In genomic region chrX:31546130-31546529, GRCh38 we compare ENCODE assay signal across 13 cellular contexts.
DNase-seq lines count a peak whose midpoint lies in the region; ATAC-seq and TF ChIP-seq lines count a peak whose summit lies in the region.
"Had no signal": no experiment of that assay in that cellular context is flagged by ENCODE, and none has a peak within 500 bp of the region (broad histone marks: within the 10 kb centered on the region; RNA-seq: fewer than 3 reads in every experiment).

No MANE protein-coding gene starts in this region.

- H3K4me2 ChIP-seq in GM23248 (ENCODE audit: unreplicated experiment) (peak overlapping the region; percentile 48), smooth muscle cell (peak overlapping the region; percentile 43)

- peak; percentile 89 for DNase-seq in GM23248
- DNase-seq in RWPE1 (ENCODE audit: low spot score) = peak; percentile 59
- DNase-seq in fibroblast of mammary gland (ENCODE audit: low read depth) = peak; percentile 84
- no peak for DNase-seq in smooth muscle cell (lab: John Stamatoyannopoulos, UW; ENCODE audit: unreplicated experiment)
- DNase-seq in NCI-H69 (lab: John Stamatoyannopoulos, UW) = no peak
- DNase-seq: DMS79; naive thymus-derived CD4-positive, alpha-beta T cell; stimulated activated CD4-positive, alpha-beta T cell treated with anti-CD3 and anti-CD28 coated beads, Interleukin-15, amount 100 ng/mL, for 24 hours; stimulated activated naive CD8-positive, alpha-beta T cell treated with anti-CD3 and anti-CD28 coated beads, Interleukin-15, amount 100 ng/mL, for 72 hours; SW 1271 had no signal

- H3K36me3 ChIP-seq in GM23248 (ENCODE audit: low read depth) (no peaks in the 10 kb centered on the region), smooth muscle cell (ENCODE audit: low read depth) (no peaks in the 10 kb centered on the region)

- CTCF ChIA-PET in RWPE1 (lab: Yijun Ruan, JAX) = interaction anchor here (0.7 kb wide), 1 partner anchor 1571 kb away, joined by 3 read pairs; no protein-coding TSS in a partner anchor

- H3K9ac ChIP-seq in GM23248 = peak overlapping the region; percentile 28; the same call in 1 of the 2 replicates
- H3K9ac ChIP-seq in smooth muscle cell (ENCODE audit: low read depth) = no peak overlapping the region

- H3K27ac ChIP-seq in GM23248 = peak overlapping the region; percentile 77
- H3K27ac ChIP-seq in RWPE1 = no peak overlapping the region
- peak overlapping the region; percentile 84 for H3K27ac ChIP-seq in smooth muscle cell (ENCODE audit: low read depth)

- H2AFZ ChIP-seq in GM23248 (peak overlapping the region; percentile 66), smooth muscle cell (ENCODE audit: low read depth) (no peak overlapping the region)

- no peak for ATAC-seq in HG02938 (IDR thresholded peaks at IDR 0.05; ENCODE audit: unreplicated experiment)
- ATAC-seq in HG02642 (IDR thresholded peaks at IDR 0.05; ENCODE audit: poor library complexity, unreplicated experiment) = no peak
- no peak for ATAC-seq in HG02870 (IDR thresholded peaks at IDR 0.05; ENCODE audit: unreplicated experiment)
- ATAC-seq: naive thymus-derived CD4-positive, alpha-beta T cell; stimulated activated naive CD8-positive, alpha-beta T cell treated with anti-CD3 and anti-CD28 coated beads, Interleukin-15, amount 100 ng/mL, for 72 hours had no signal

- in situ Hi-C loops in GM23248 (cut with MboI) = no loop called here

- H3F3A ChIP-seq in GM23248 (ENCODE audit: insufficient read depth) (peaks cover 21% of the 10 kb centered on the region), smooth muscle cell (ENCODE audit: low read depth) (no peaks in the 10 kb centered on the region)

- POLR2A ChIA-PET in RWPE1 (lab: Yijun Ruan, JAX; ENCODE audit: low non-redundant PET) = no interaction called here

- H3K4me1 ChIP-seq in GM23248 (ENCODE audit: insufficient read depth) = peaks cover 26% of the 10 kb centered on the region
- no peaks in the 10 kb centered on the region for H3K4me1 ChIP-seq in smooth muscle cell (ENCODE audit: low read depth)

- H3K27me3 ChIP-seq in GM23248 (replicated peaks; ENCODE audit: insufficient read depth) = no peaks in the 10 kb centered on the region
- no peaks in the 10 kb centered on the region for H3K27me3 ChIP-seq in smooth muscle cell (ENCODE audit: low read depth)

- H3K4me3 ChIP-seq in GM23248 = peak overlapping the region; percentile 34
- H3K4me3 ChIP-seq in fibroblast of mammary gland (ENCODE audit: control insufficient read depth, low read depth, low read length) = no peak overlapping the region
- H3K4me3 ChIP-seq in smooth muscle cell = no peak overlapping the region

- 25 to 41% methylated on average over 2 to 3 of the region's 3 CpGs for WGBS in GM23248 (ENCODE audit: low coverage in 1 of 2, low lambda C conversion rate in 2 of 2, missing lambda C conversion rate in 2 of 2), 2 experiments
- 20% methylated on average over 3 of the region's 3 CpGs for WGBS in smooth muscle cell (ENCODE audit: low lambda C conversion rate)

- H3K9me2 ChIP-seq in GM23248 (ENCODE audit: insufficient read depth) = no peaks in the 10 kb centered on the region

- TF ChIP-seq CTCF in RWPE1 (conservative IDR thresholded peaks at IDR 0.05; ENCODE audit: low read depth) = no peak
- no peak for TF ChIP-seq CTCF in fibroblast of mammary gland (conservative IDR thresholded peaks at IDR 0.05; ENCODE audit: control insufficient read depth, insufficient read depth, low read depth, low read length)
- no peak for TF ChIP-seq CTCF in smooth muscle cell (IDR thresholded peaks at IDR 0.05; ENCODE audit: borderline replicate concordance, insufficient read depth, poor library complexity, severe bottlenecking)

- H4K20me1 ChIP-seq in GM23248 (ENCODE audit: insufficient read depth) (no peaks in the 10 kb centered on the region), smooth muscle cell (ENCODE audit: low read depth) (no peaks in the 10 kb centered on the region)

- H3K9me3 ChIP-seq in GM23248 (ENCODE audit: low read depth) (no peaks in the 10 kb centered on the region), smooth muscle cell (replicated peaks; ENCODE audit: low read depth) (no peaks in the 10 kb centered on the region)

- H3K79me2 ChIP-seq in GM23248 (ENCODE audit: insufficient read depth) = no peaks in the 10 kb centered on the region
- H3K79me2 ChIP-seq in smooth muscle cell (ENCODE audit: low read depth) = no peaks in the 10 kb centered on the region

Comparison
In these comparisons a context has a peak if more than half of its experiments do, and no peak if none do; other contexts are left out.
1. DNase-seq: peak in GM23248 (single experiment), RWPE1 (single experiment) and fibroblast of mammary gland (single experiment); none in smooth muscle cell (single experiment) and NCI-H69 (single experiment).